ENCODE assay signal across 14 cellular contexts in genomic region chr11:79510948-79511347, GRCh38.
A peak's percentile ranks its signal among the peaks of the same experiment; 100 is the strongest.
DNase-seq lines count a peak whose midpoint lies in the region; ATAC-seq, FAIRE-seq and TF ChIP-seq lines count a peak whose summit lies in the region.
"Had no signal": no experiment of that assay in that cellular context is flagged by ENCODE, and none has a peak within 500 bp of the region (broad histone marks: within the 10 kb centered on the region; RNA-seq: fewer than 3 reads in every experiment).

No MANE protein-coding gene starts in this region.

- H3F3A ChIP-seq in SK-N-SH (replicated peaks; ENCODE audit: insufficient read depth): no peaks in the 10 kb centered on the region

- no peak for ATAC-seq in SK-N-SH treated with all-trans-retinoic acid at 6 μM for 48 hours
- ATAC-seq in IMR-90 (ENCODE audit: low read depth): no peak
- ATAC-seq in activated naive CD4-positive, alpha-beta T cell treated with anti-CD3 and anti-CD28 coated beads, Interleukin-2, amount 50 U/mL, for 72 hours: no peak

- H3K27ac Mint-ChIP-seq in activated naive CD4-positive, alpha-beta T cell treated with anti-CD3 and anti-CD28 coated beads, Interleukin-2, amount 50 U/mL, for 72 hours: no peak overlapping the region
- H3K27ac Mint-ChIP-seq: CD4-positive, CD25-positive, alpha-beta regulatory T cell had no signal

- H2BK15ac ChIP-seq in IMR-90 (ENCODE audit: low read depth, low read length): no peak overlapping the region

- no peak overlapping the region for H3K56ac ChIP-seq in IMR-90 (ENCODE audit: extremely low read depth, insufficient read depth, low read length)

- CTCF ChIA-PET in SK-N-SH (lab: Yijun Ruan, JAX) (interaction anchor here (4.9 kb wide), 1 partner anchor 17 kb away, joined by 27 read pairs; no protein-coding TSS in a partner anchor), IMR-90 (lab: Yijun Ruan, JAX) (no interaction called here)

- 64% methylated on average over 8 of the region's 9 CpGs for WGBS in SK-N-SH (ENCODE audit: low lambda C conversion rate)
- WGBS in IMR-90 (ENCODE audit: extremely low coverage in 2 of 2, insufficient read length in 1 of 2), 2 experiments: 70% methylated on average over 2 of the region's 9 CpGs; no CpG with 5 or more reads in 1 of the 2 experiments

- no peaks in the 10 kb centered on the region for H3K79me1 ChIP-seq in IMR-90 (ENCODE audit: low read depth in 1 of 2, low read length in 2 of 2)

- H3K4me3 ChIP-seq in SK-N-SH (ENCODE audit: low read depth in 2 of 2, low read length in 1 of 2) (no peak overlapping the region), IMR-90 (ENCODE audit: insufficient read depth, low read depth, low read length) (no peak overlapping the region), breast epithelium (no peak overlapping the region)
- H3K4me3 ChIP-seq: BLaER1 treated with 17β-estradiol and CSF1 and Interleukin-3, amounts not matched to agents 10 nM and 100 nM had no signal

- H3K36me3 ChIP-seq in SK-N-SH (replicated peaks in 1 of 2; ENCODE audit: control insufficient read depth in 1 of 2, insufficient read depth in 2 of 2, low read length in 1 of 2) (no peaks in the 10 kb centered on the region), IMR-90 (ENCODE audit: control insufficient read depth, insufficient read depth, low read length) (no peaks in the 10 kb centered on the region), breast epithelium (no peaks in the 10 kb centered on the region)
- H3K36me3 ChIP-seq: BLaER1 treated with 17β-estradiol and CSF1 and Interleukin-3, amounts not matched to agents 10 nM and 100 nM had no signal

- H3K4ac ChIP-seq in IMR-90 (ENCODE audit: low read depth, low read length): no peak overlapping the region

- H3K4me1 ChIP-seq in SK-N-SH (ENCODE audit: control insufficient read depth in 1 of 2, insufficient read depth in 2 of 2, low read depth in 1 of 2, low read length in 1 of 2): peaks cover 0 to 21% of the 10 kb centered on the region in 2 experiments; a peak in 2 of 4 replicates
- H3K4me1 ChIP-seq in IMR-90 (ENCODE audit: control insufficient read depth, insufficient read depth, low read length): no peaks in the 10 kb centered on the region
- no peaks in the 10 kb centered on the region for H3K4me1 ChIP-seq in breast epithelium
- H3K4me1 ChIP-seq: BLaER1 treated with 17β-estradiol and CSF1 and Interleukin-3, amounts not matched to agents 10 nM and 100 nM had no signal

- H3K79me2 ChIP-seq in SK-N-SH (ENCODE audit: insufficient read depth): no peaks in the 10 kb centered on the region

- H3K27ac ChIP-seq in SK-N-SH (ENCODE audit: low read depth in 2 of 2, low read length in 1 of 2) (no peak overlapping the region; a peak in 1 of 4 replicates), IMR-90 (ENCODE audit: insufficient read depth, low read length) (no peak overlapping the region), breast epithelium (no peak overlapping the region)
- H3K27ac ChIP-seq: 22Rv1; BLaER1 treated with 17β-estradiol and CSF1 and Interleukin-3, amounts not matched to agents 10 nM and 100 nM had no signal

- H3K9me3 Mint-ChIP-seq in activated naive CD4-positive, alpha-beta T cell treated with anti-CD3 and anti-CD28 coated beads, Interleukin-2, amount 50 U/mL, for 72 hours: peaks cover 0 to 7% of the 10 kb centered on the region in 2 donors

- BruUV-seq in IMR-90 (replicated peaks; lab: Mats Ljungman, UMichigan): no TSS peak

- H3K9ac ChIP-seq in SK-N-SH (no peak overlapping the region), IMR-90 (ENCODE audit: low read depth, low read length) (no peak overlapping the region)
- H3K9ac ChIP-seq: BLaER1 treated with 17β-estradiol and CSF1 and Interleukin-3, amounts not matched to agents 10 nM and 100 nM had no signal

- no peak overlapping the region for H2BK5ac ChIP-seq in IMR-90 (ENCODE audit: low read depth, low read length, poor library complexity, severe bottlenecking)

- H4K20me1 ChIP-seq in SK-N-SH (ENCODE audit: insufficient read depth) (no peaks in the 10 kb centered on the region), IMR-90 (ENCODE audit: insufficient read depth, low read length) (no peaks in the 10 kb centered on the region)
- H4K20me1 ChIP-seq: BLaER1 treated with 17β-estradiol and CSF1 and Interleukin-3, amounts not matched to agents 10 nM and 100 nM had no signal

- no peak overlapping the region for H3K18ac ChIP-seq in IMR-90 (ENCODE audit: low read depth, low read length)

- no peak for TF ChIP-seq POLR2A in IMR-90 (IDR thresholded peaks at IDR 0.05; ENCODE audit: low read depth, low read length)
- TF ChIP-seq POLR2A in breast epithelium (IDR thresholded peaks at IDR 0.05): no peak

- no peaks in the 10 kb centered on the region for H3K36me3 Mint-ChIP-seq in activated naive CD4-positive, alpha-beta T cell treated with anti-CD3 and anti-CD28 coated beads, Interleukin-2, amount 50 U/mL, for 72 hours
- H3K36me3 Mint-ChIP-seq: CD4-positive, CD25-positive, alpha-beta regulatory T cell had no signal

- no peaks in the 10 kb centered on the region for H3K9me2 ChIP-seq in SK-N-SH

- H3K27me3 ChIP-seq in SK-N-SH (ENCODE audit: insufficient read depth): peaks cover 7% of the 10 kb centered on the region; the same call in 1 of the 2 replicates
- peaks cover 13% of the 10 kb centered on the region for H3K27me3 ChIP-seq in IMR-90 (ENCODE audit: control insufficient read depth, insufficient read depth, low read length)
- peaks cover 0 to 6% of the 10 kb centered on the region in 2 donors for H3K27me3 ChIP-seq in breast epithelium
- H3K27me3 ChIP-seq: BLaER1 treated with 17β-estradiol and CSF1 and Interleukin-3, amounts not matched to agents 10 nM and 100 nM had no signal

- POLR2A ChIA-PET in SK-N-SH (lab: Yijun Ruan, JAX) (no interaction called here), IMR-90 (lab: Charles Lee; ENCODE audit: unreplicated experiment) (no interaction called here)

- peak; percentile 50 for FAIRE-seq in urothelium cell line (lab: Jason Lieb, UNC)

- no peak overlapping the region for H3K4me2 ChIP-seq in SK-N-SH
- no peak overlapping the region for H3K4me2 ChIP-seq in IMR-90 (ENCODE audit: low read depth, low read length)
- H3K4me2 ChIP-seq: BLaER1 treated with 17β-estradiol and CSF1 and Interleukin-3, amounts not matched to agents 10 nM and 100 nM had no signal

- no peak overlapping the region for H3K23ac ChIP-seq in IMR-90 (ENCODE audit: low read depth, low read length)

- no peak overlapping the region for H4K5ac ChIP-seq in IMR-90 (ENCODE audit: low read depth, low read length)

- no peak overlapping the region for H3K14ac ChIP-seq in IMR-90 (replicated peaks; ENCODE audit: low read depth, low read length)

- no peak overlapping the region for H4K8ac ChIP-seq in IMR-90 (ENCODE audit: low read depth in 2 of 2, low read length in 2 of 2)

- H2AK5ac ChIP-seq in IMR-90 (ENCODE audit: low read depth, low read length): no peak overlapping the region

- H4K91ac ChIP-seq in IMR-90 (ENCODE audit: insufficient read depth, low read depth, low read length): no peak overlapping the region

- DNase-seq in SK-N-SH: peak; percentile 26
- DNase-seq in IMR-90: no peak
- DNase-seq in islet precursor cell: peak; percentile 67
- DNase-seq in urothelium cell line (ENCODE audit: low spot score): no peak
- DNase-seq in breast epithelium (ENCODE audit: low spot score in 2 of 2): no peak
- no peak for DNase-seq in activated naive CD4-positive, alpha-beta T cell treated with anti-CD3 and anti-CD28 coated beads, Interleukin-2, amount 50 U/mL, for 72 hours (ENCODE audit: low spot score in 2 of 2)
- DNase-seq in SW 1271 (lab: John Stamatoyannopoulos, UW): no peak
- DNase-seq: AML-193; CD4-positive, CD25-positive, alpha-beta regulatory T cell; DMS53; H7 had no signal

- no peak for TF ChIP-seq CTCF in SK-N-SH (IDR thresholded peaks at IDR 0.05)
- no peak for TF ChIP-seq CTCF in IMR-90 (conservative IDR thresholded peaks at IDR 0.05; ENCODE audit: low read depth, low read length)
- no peak for TF ChIP-seq CTCF in breast epithelium (IDR thresholded peaks at IDR 0.05)

- dilution Hi-C loops in IMR-90 (cut with HindIII; ENCODE audit: low sequenced_read_pairs, unreplicated experiment): no loop called here

- no peak overlapping the region for H2BK20ac ChIP-seq in IMR-90 (ENCODE audit: low read depth, low read length)

- no peak for TF ChIP-seq RAD21 in SK-N-SH (IDR thresholded peaks at IDR 0.05; ENCODE audit: low read length)
- TF ChIP-seq RAD21 in IMR-90 (IDR thresholded peaks at IDR 0.05; ENCODE audit: low read length): no peak

- H3K9me1 ChIP-seq in IMR-90 (ENCODE audit: insufficient read depth, low read length): no peaks in the 10 kb centered on the region

- H2AK9ac ChIP-seq in IMR-90 (replicated peaks; ENCODE audit: low read depth, low read length, poor library complexity): no peak overlapping the region

- H2BK120ac ChIP-seq in IMR-90 (ENCODE audit: low read depth, low read length): no peak overlapping the region

- in situ Hi-C loops in IMR-90 (cut with MboI; ENCODE audit: low sequenced_read_pairs): no loop called here

- intact Hi-C loops in IMR-90 (cut with micrococcal nuclease) (no loop called here), breast epithelium (cut with DNase I; ENCODE audit: low total_unique reads) (no loop called here)

- H2AFZ ChIP-seq in SK-N-SH (ENCODE audit: low read depth): no peak overlapping the region
- H2AFZ ChIP-seq in IMR-90 (replicated peaks; ENCODE audit: low read length, poor library complexity): no peak overlapping the region

- no peak for TF ChIP-seq EP300 in SK-N-SH (IDR thresholded peaks at IDR 0.05; ENCODE audit: borderline replicate concordance in 1 of 2, low read depth in 1 of 2, low read length in 1 of 2)

- H3K9me3 ChIP-seq in SK-N-SH: no peaks in the 10 kb centered on the region
- no peaks in the 10 kb centered on the region for H3K9me3 ChIP-seq in IMR-90 (ENCODE audit: control insufficient read depth, insufficient read depth, low read length)
- no peaks in the 10 kb centered on the region for H3K9me3 ChIP-seq in breast epithelium

TF ChIP-seq in SK-N-SH, 30 proteins besides CTCF, POLR2A, EP300 and RAD21 (continues in another document):
- TF ChIP-seq FOSL2 (IDR thresholded peaks at IDR 0.05; ENCODE audit: borderline replicate concordance, low read depth) (no peak), MXI1 (IDR thresholded peaks at IDR 0.05; ENCODE audit: low read depth, low read length) (no peak), TAF1 (IDR thresholded peaks at IDR 0.05; ENCODE audit: borderline replicate concordance, low read depth, low read length) (no peak), NRF1 (IDR thresholded peaks at IDR 0.05; ENCODE audit: low read depth, low read length) (no peak)

TF ChIP-seq in SK-N-SH treated with all-trans-retinoic acid at 6 μM for 48 hours, 23 proteins besides CTCF, POLR2A, EP300 and RAD21:
- TF ChIP-seq GLIS3 (CRISPR knock-in tag; IDR thresholded peaks at IDR 0.05): no peak

TF ChIP-seq in IMR-90, 13 proteins besides CTCF, POLR2A, EP300 and RAD21:
- TF ChIP-seq MXI1 (IDR thresholded peaks at IDR 0.05; ENCODE audit: borderline replicate concordance, low read depth, low read length) (no peak), MAFK (IDR thresholded peaks at IDR 0.05; ENCODE audit: low read depth, low read length) (peak; percentile 94)

Comparison
In these comparisons a context has a peak if more than half of its experiments do, and no peak if none do; other contexts are left out.
1. DNase-seq: peak in SK-N-SH (single experiment) and islet precursor cell (single experiment); none in IMR-90 (single experiment), urothelium cell line (single experiment), breast epithelium (0 of 2), activated naive CD4-positive, alpha-beta T cell treated with anti-CD3 and anti-CD28 coated beads, Interleukin-2, amount 50 U/mL, for 72 hours (0 of 2) and SW 1271 (0 of 2).